In the genomic region with DNA sequence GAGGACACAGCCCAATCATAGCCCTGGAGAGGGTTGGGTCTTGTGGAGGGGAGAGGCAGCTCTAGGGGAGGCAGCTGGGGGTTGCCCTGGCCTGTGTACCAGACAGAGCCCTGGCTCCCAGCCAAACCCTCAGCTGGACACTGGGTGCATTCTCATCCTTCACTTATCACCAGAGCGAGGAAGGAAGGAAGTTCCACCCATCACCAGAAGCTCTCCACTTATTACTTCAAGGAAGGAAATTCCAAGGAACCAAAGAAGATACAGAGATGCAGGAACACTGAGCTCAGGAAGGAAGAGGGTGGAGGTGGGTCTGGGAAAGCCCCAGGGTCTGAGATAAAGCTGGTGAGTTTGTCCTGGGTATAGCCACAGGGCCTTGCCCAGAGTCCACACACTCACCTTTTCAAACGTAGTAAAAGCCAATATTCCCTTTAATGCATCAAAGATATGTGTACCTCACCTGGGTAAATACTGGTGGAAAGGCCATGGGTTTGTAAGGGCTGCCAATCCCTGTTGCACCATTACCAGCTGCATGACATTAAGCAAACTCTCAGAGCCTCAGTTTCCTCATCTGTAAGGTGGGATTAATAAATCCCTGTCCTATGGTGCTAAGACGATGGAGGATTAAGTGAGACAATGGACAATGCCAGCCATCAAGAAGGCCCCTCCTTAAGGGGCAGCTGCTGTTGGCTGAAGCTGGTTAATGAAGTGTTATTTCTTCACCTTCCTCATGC, we compare ENCODE assay signal across 25 cellular contexts.
A peak's percentile ranks its signal among the peaks of the same experiment; 100 is the strongest.
DNase-seq lines count a peak whose midpoint lies in the region; ATAC-seq and TF ChIP-seq lines count a peak whose summit lies in the region.
"Had no signal": no experiment of that assay in that cellular context is flagged by ENCODE, and none has a peak within 500 bp of the region (broad histone marks: within the 10 kb centered on the region; RNA-seq: fewer than 3 reads in every experiment).

No MANE protein-coding gene starts in this region.

- ATAC-seq in GM23338: no peak
- ATAC-seq in left cardiac atrium: peak in 1 of 2 donors; percentile 60
- no peak for ATAC-seq in GM19455 (IDR thresholded peaks at IDR 0.05; ENCODE audit: unreplicated experiment)
- no peak for ATAC-seq in natural killer cell
- ATAC-seq: WTC11 had no signal

- H3K4me1 Mint-ChIP-seq in GM23338 (no peaks in the 10 kb centered on the region), nephron progenitor cell (peaks cover 10% of the 10 kb centered on the region), natural killer cell (peaks cover 0 to 5% of the 10 kb centered on the region in 2 donors)
- H3K4me1 Mint-ChIP-seq: WTC11 had no signal

- H3K9me3 Mint-ChIP-seq in GM23338 (no peaks in the 10 kb centered on the region), nephron progenitor cell (peaks cover 3% of the 10 kb centered on the region), natural killer cell (no peaks in the 10 kb centered on the region)
- H3K9me3 Mint-ChIP-seq: activated CD4-positive, alpha-beta memory T cell treated with anti-CD3 and anti-CD28 coated beads for 36 hours; naive B cell had no signal

- H3K4me3 Mint-ChIP-seq in GM23338 (no peak overlapping the region), nephron progenitor cell (no peak overlapping the region), natural killer cell (no peak overlapping the region)
- H3K4me3 Mint-ChIP-seq: activated CD4-positive, alpha-beta memory T cell treated with anti-CD3 and anti-CD28 coated beads for 36 hours; activated naive CD8-positive, alpha-beta T cell; WTC11 had no signal

- DNase-seq in GM23338 (ENCODE audit: low spot score): no peak
- DNase-seq in amniotic epithelial cell (ENCODE audit: low read depth): peak; percentile 56
- DNase-seq in left cardiac atrium: peak; percentile 85
- no peak for DNase-seq in nephron progenitor cell
- no peak for DNase-seq in cerebellar nuclear complex (lab: John Stamatoyannopoulos, UW)
- DNase-seq in activated CD4-positive, CD25-positive, alpha-beta regulatory T cell (lab: John Stamatoyannopoulos, UW): no peak
- no peak for DNase-seq in natural killer cell
- DNase-seq: activated CD4-positive, alpha-beta memory T cell treated with anti-CD3 and anti-CD28 coated beads for 36 hours; Calu3; DND-41; effector memory CD4-positive, alpha-beta T cell; HCEC 1CT; mesendoderm; naive B cell; NCI-H1092; NCI-H187; occipital lobe; retina; SIG-M5; stimulated activated naive CD4-positive, alpha-beta T cell treated with Interleukin-2 at 50 U/mL for 16 hours had no signal

- no peaks in the 10 kb centered on the region for H3K36me3 Mint-ChIP-seq in GM23338 (ENCODE audit: low read depth)
- H3K36me3 Mint-ChIP-seq in nephron progenitor cell (ENCODE audit: low read depth): peaks cover 60% of the 10 kb centered on the region
- no peaks in the 10 kb centered on the region for H3K36me3 Mint-ChIP-seq in natural killer cell
- H3K36me3 Mint-ChIP-seq: activated CD4-positive, alpha-beta memory T cell treated with anti-CD3 and anti-CD28 coated beads for 36 hours; activated naive CD8-positive, alpha-beta T cell; naive B cell; WTC11 had no signal

- no peaks in the 10 kb centered on the region for H3K36me3 ChIP-seq in GM23338 (ENCODE audit: insufficient read depth)
- H3K36me3 ChIP-seq: esophagus muscularis mucosa, thoracic aorta had no signal

- intact Hi-C loops in left cardiac atrium (cut with DNase I) (no loop called here), natural killer cell (cut with micrococcal nuclease) (no loop called here)

- H3K27ac Mint-ChIP-seq in GM23338: peak overlapping the region; percentile 18; the same call in 1 of the 2 replicates
- H3K27ac Mint-ChIP-seq in nephron progenitor cell: peak overlapping the region; percentile 51
- H3K27ac Mint-ChIP-seq in natural killer cell: no peak overlapping the region
- H3K27ac Mint-ChIP-seq: activated CD4-positive, alpha-beta memory T cell treated with anti-CD3 and anti-CD28 coated beads for 36 hours; activated naive CD8-positive, alpha-beta T cell; WTC11 had no signal

- no peaks in the 10 kb centered on the region for H4K20me1 ChIP-seq in GM23338 (replicated peaks; ENCODE audit: insufficient read depth)

- H3F3A ChIP-seq in GM23338 (replicated peaks; ENCODE audit: low read depth): no peaks in the 10 kb centered on the region

- H3K4me2 ChIP-seq in GM23338: no peak overlapping the region

- H3K27ac ChIP-seq in GM23338 (ENCODE audit: low read depth): no peak overlapping the region
- H3K27ac ChIP-seq: esophagus muscularis mucosa, thoracic aorta had no signal

- no peaks in the 10 kb centered on the region for H3K79me2 ChIP-seq in GM23338 (replicated peaks; ENCODE audit: insufficient read depth)

- no peak for TF ChIP-seq CTCF in GM23338 (conservative IDR thresholded peaks at IDR 0.05; ENCODE audit: low read depth in 2 of 2)
- no peak for TF ChIP-seq CTCF in nephron progenitor cell (IDR thresholded peaks at IDR 0.05)
- TF ChIP-seq CTCF in natural killer cell (IDR thresholded peaks at IDR 0.05): no peak

- H3K27me3 Mint-ChIP-seq in GM23338 (ENCODE audit: insufficient read depth, low read depth, poor library complexity): peaks cover 11% of the 10 kb centered on the region
- H3K27me3 Mint-ChIP-seq in nephron progenitor cell (ENCODE audit: low read depth, poor library complexity): peaks cover 10% of the 10 kb centered on the region
- H3K27me3 Mint-ChIP-seq in natural killer cell (ENCODE audit: low read depth in 2 of 2): peaks cover 0 to 11% of the 10 kb centered on the region in 2 donors
- H3K27me3 Mint-ChIP-seq: activated CD4-positive, alpha-beta memory T cell treated with anti-CD3 and anti-CD28 coated beads for 36 hours; activated naive CD8-positive, alpha-beta T cell had no signal

- no peaks in the 10 kb centered on the region for H3K4me1 ChIP-seq in GM23338 (ENCODE audit: insufficient read depth)

- no peaks in the 10 kb centered on the region for H3K9me2 ChIP-seq in GM23338 (ENCODE audit: insufficient read depth)

- H3K4me3 ChIP-seq in GM23338: no peak overlapping the region
- H3K4me3 ChIP-seq: esophagus muscularis mucosa, thoracic aorta had no signal

- no peak overlapping the region for H2AFZ ChIP-seq in GM23338

- H3K27me3 ChIP-seq in GM23338 (ENCODE audit: insufficient read depth): no peaks in the 10 kb centered on the region
- H3K27me3 ChIP-seq: esophagus muscularis mucosa had no signal

TF ChIP-seq in GM23338, 12 proteins besides CTCF, POLR2A, EP300 and RAD21 (continues in another document):
- no peak for TF ChIP-seq EZH2 (IDR thresholded peaks at IDR 0.05; ENCODE audit: low read depth, unreplicated experiment)
- TF ChIP-seq, protein P1, sequence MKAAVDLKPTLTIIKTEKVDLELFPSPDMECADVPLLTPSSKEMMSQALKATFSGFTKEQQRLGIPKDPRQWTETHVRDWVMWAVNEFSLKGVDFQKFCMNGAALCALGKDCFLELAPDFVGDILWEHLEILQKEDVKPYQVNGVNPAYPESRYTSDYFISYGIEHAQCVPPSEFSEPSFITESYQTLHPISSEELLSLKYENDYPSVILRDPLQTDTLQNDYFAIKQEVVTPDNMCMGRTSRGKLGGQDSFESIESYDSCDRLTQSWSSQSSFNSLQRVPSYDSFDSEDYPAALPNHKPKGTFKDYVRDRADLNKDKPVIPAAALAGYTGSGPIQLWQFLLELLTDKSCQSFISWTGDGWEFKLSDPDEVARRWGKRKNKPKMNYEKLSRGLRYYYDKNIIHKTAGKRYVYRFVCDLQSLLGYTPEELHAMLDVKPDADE (IDR thresholded peaks at IDR 0.05): no peak

Comparison
In these comparisons a context has a peak if more than half of its experiments do, and no peak if none do; other contexts are left out.
1. DNase-seq: peak in amniotic epithelial cell (single experiment) and left cardiac atrium (single experiment); none in GM23338 (single experiment), nephron progenitor cell (single experiment), cerebellar nuclear complex (0 of 2), activated CD4-positive, CD25-positive, alpha-beta regulatory T cell (0 of 4) and natural killer cell (single experiment).
2. H3K27ac Mint-ChIP-seq: peak in GM23338 (single experiment) and nephron progenitor cell (single experiment); none in natural killer cell (0 of 2).